In genomic region chr13:110915057-110915873, GRCh38 we compare ENCODE assay signal across 8 cellular contexts. TPM values are rescaled to one million over a fixed set of nuclear protein-coding genes. Genes with fewer than 3 reads are reported as not detected.
A peak's percentile ranks its signal among the peaks of the same experiment; 100 is the strongest.
DNase-seq lines count a peak whose midpoint lies in the region; ATAC-seq, FAIRE-seq and TF ChIP-seq lines count a peak whose summit lies in the region.

Gene ANKRD10 (minus strand): TSS chr13:110915069. CDS start chr13:110914934, 135 bp downstream.

- ATAC-seq in GM18873 (IDR thresholded peaks at IDR 0.05; ENCODE audit: low FRiP score, unreplicated experiment): peak; percentile 77
- ATAC-seq in HG03139 (IDR thresholded peaks at IDR 0.05; ENCODE audit: unreplicated experiment): peak; percentile 73

- H3K9me3 ChIP-seq in AG04450 (ENCODE audit: control insufficient read depth, insufficient read depth, low read length) (no peaks in the 10 kb centered on the region; the same call in 1 of the 2 replicates), breast epithelium (no peaks in the 10 kb centered on the region), iPS-20b (ENCODE audit: insufficient read depth, low read depth, low read length) (no peaks in the 10 kb centered on the region), small intestine (ENCODE audit: control insufficient read depth, low read depth) (no peaks in the 10 kb centered on the region)

- TF ChIP-seq CTCF in AG04450 (IDR thresholded peaks at IDR 0.05; ENCODE audit: low read depth, low read length) (peak; percentile 76), VCaP (conservative IDR thresholded peaks at IDR 0.05) (peak; percentile 100), breast epithelium (IDR thresholded peaks at IDR 0.05) (peak; percentile 52 to 80 (median 79))

- no peak for FAIRE-seq in small intestine (lab: Jason Lieb, UNC)

- H3K9ac ChIP-seq in iPS-20b (ENCODE audit: low read depth, low read length): peak within 1 kb of the TSS; percentile 98

- POLR2A ChIA-PET in AG04450 (lab: Yijun Ruan, JAX): interaction anchor here (0.5 to 2.2 kb wide), 12 partner anchors 8 to 366 kb away, joined by 3 to 13 read pairs (median 4); no protein-coding TSS in a partner anchor

- H3K27me3 ChIP-seq in AG04450 (ENCODE audit: control insufficient read depth, insufficient read depth, low read length) (no peaks in the 10 kb centered on the region), breast epithelium (no peaks in the 10 kb centered on the region), iPS-20b (ENCODE audit: insufficient read depth, low read length) (no peaks in the 10 kb centered on the region), small intestine (ENCODE audit: control insufficient read depth in 2 of 2, insufficient read depth in 2 of 2, low read length in 2 of 2) (no peaks in the 10 kb centered on the region)

- DNase-seq in AG04450 (ENCODE audit: low read depth, low spot score) (peak; percentile 98), NCI-H2196 treated with DMSO at 0.1 percent for 48 hours (lab: John Stamatoyannopoulos, UW; ENCODE audit: unreplicated experiment) (peak; percentile 93), breast epithelium (ENCODE audit: low spot score in 2 of 2) (peak; percentile 98 to 99), small intestine (peak; percentile 97)

- no peaks in the 10 kb centered on the region for H3K36me3 ChIP-seq in breast epithelium
- peaks cover 7% of the 10 kb centered on the region for H3K36me3 ChIP-seq in iPS-20b (ENCODE audit: insufficient read depth, low read depth, low read length)
- H3K36me3 ChIP-seq in small intestine (ENCODE audit: control insufficient read depth in 2 of 2, insufficient read depth in 2 of 2, low read length in 2 of 2): no peaks in the 10 kb centered on the region

- TF ChIP-seq POLR2A in breast epithelium (IDR thresholded peaks at IDR 0.05): peak; percentile 56

- intact Hi-C loops in breast epithelium (cut with DNase I; ENCODE audit: low total_unique reads): no loop called here

- H3K4me1 ChIP-seq in breast epithelium (peaks cover 5 to 13% of the 10 kb centered on the region in 2 donors), iPS-20b (ENCODE audit: insufficient read depth, low read length) (peaks cover 14% of the 10 kb centered on the region), small intestine (ENCODE audit: control insufficient read depth in 2 of 2, insufficient read depth in 1 of 2, low read depth in 1 of 2, low read length in 1 of 2) (peaks cover 0 to 12% of the 10 kb centered on the region in 2 donors)

- H3K27ac ChIP-seq in AG04450 (ENCODE audit: low read depth, low read length): peak within 1 kb of the TSS; percentile 97
- peak within 1 kb of the TSS; percentile 100 for H3K27ac ChIP-seq in VCaP
- peak within 1 kb of the TSS; percentile 96 to 98 for H3K27ac ChIP-seq in breast epithelium
- peak within 1 kb of the TSS; percentile 94 for H3K27ac ChIP-seq in iPS-20b (ENCODE audit: low read length)
- peak within 1 kb of the TSS; percentile 98 to 100 for H3K27ac ChIP-seq in small intestine (ENCODE audit: low read depth in 1 of 2, low read length in 1 of 2)

- WGBS in small intestine, 3 donors: 0 to 1% (median 1%) methylated on average over 58 to 81 of the region's 81 CpGs

- peak within 1 kb of the TSS; percentile 99 for H3K4me3 ChIP-seq in AG04450 (ENCODE audit: low read depth, low read length)
- H3K4me3 ChIP-seq in breast epithelium: peak within 1 kb of the TSS; percentile 92 to 99 (median 96)
- H3K4me3 ChIP-seq in iPS-20b (ENCODE audit: low read length): peak within 1 kb of the TSS; percentile 99
- H3K4me3 ChIP-seq in small intestine (ENCODE audit: low read depth in 1 of 2, low read length in 2 of 2): peak within 1 kb of the TSS; percentile 87 to 97

- CTCF ChIA-PET in AG04450 (lab: Charles Lee): interaction anchor here (0.6 to 1.7 kb wide), 34 partner anchors 9 to 375 kb away, joined by 3 to 15 read pairs (median 4); no protein-coding TSS in a partner anchor

RNA-seq across cellular contexts. Expression of gene ANKRD10, which starts in this region (rescaled TPM):
- polyA plus RNA-seq in AG04450 (2011; rRNA removed): 85.8 and 105 TPM in 2 replicates
- 101 and 113 TPM in 2 replicates for polyA minus RNA-seq in AG04450 (2011; rRNA and poly(A)+ RNA removed)
- total RNA-seq in breast epithelium: 100 to 1,000 TPM; 133 to 206 (median 193) TPM
- polyA plus RNA-seq in small intestine: 10 to 100 TPM; 40.3 to 68.0 (median 57.7) TPM

Comparison
In these comparisons a context has a peak if more than half of its experiments do, and no peak if none do; other contexts are left out.
1. Peak in every context shown above with its lines: DNase-seq, ATAC-seq, H3K4me3 ChIP-seq and H3K27ac ChIP-seq.